ENCODE assay signal across 1 cellular context in genomic region chr17:29722411-29723198, GRCh38.
TF ChIP-seq lines count a peak whose summit lies in the region.

No MANE protein-coding gene starts in this region.

TF ChIP-seq in GM23338, 12 proteins besides CTCF, POLR2A, EP300 and RAD21 (continued from another document):
- no peak for TF ChIP-seq REST (IDR thresholded peaks at IDR 0.05; ENCODE audit: unreplicated experiment)
- TF ChIP-seq EZH2phosphoT487 (IDR thresholded peaks at IDR 0.05; ENCODE audit: unreplicated experiment) = no peak
